In the genomic region with DNA sequence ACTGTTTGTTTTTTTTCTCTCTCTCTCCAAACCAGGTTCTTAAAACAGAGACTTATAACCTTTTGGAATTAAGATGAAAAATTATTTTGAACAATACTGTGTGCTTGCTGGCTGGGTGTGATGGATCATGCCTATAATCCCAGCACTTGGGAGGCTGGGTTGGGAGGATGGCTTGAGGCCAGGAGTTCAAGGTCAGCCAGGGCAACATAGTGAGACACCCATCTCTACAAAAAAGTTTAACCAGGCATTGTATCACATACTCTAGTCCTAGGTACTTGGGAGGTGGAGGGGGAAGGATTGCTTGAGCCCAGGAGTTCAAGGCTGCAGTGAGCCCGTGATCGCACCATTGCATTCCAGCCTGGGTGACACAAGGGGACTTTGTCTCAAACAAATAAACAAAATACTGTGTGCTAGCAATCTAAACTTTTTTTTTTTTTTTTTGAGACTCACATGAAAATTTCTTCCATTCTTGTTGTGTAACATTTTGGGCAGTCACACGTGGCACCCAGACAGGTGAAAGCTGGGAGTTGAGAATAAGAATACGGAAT, we compare ENCODE assay signal across 10 cellular contexts.
"Had no signal": no experiment of that assay in that cellular context is flagged by ENCODE, and none has a peak within 500 bp of the region (broad histone marks: within the 10 kb centered on the region; RNA-seq: fewer than 3 reads in every experiment).

No MANE protein-coding gene starts in this region.

- ATAC-seq: HCT116, K562 had no signal

- H3K9me3 Mint-ChIP-seq: HFFc6 had no signal

- H3K4me3 Mint-ChIP-seq: HFFc6 had no signal

- H3K27ac Mint-ChIP-seq: HFFc6 had no signal

- H3K4me1 ChIP-seq: HAP-1 had no signal

- H3K9ac ChIP-seq: GM23248 had no signal

- H3K4me3 ChIP-seq: GM23248, HAP-1, K562 had no signal

- H2AFZ ChIP-seq: GM23248 had no signal

- H3K27ac ChIP-seq: GM23248, HL-60 had no signal

- H3K36me3 ChIP-seq: HAP-1 had no signal

- FAIRE-seq: K562 had no signal

- DNase-seq: GM23248, GOT3, H7, HFFc6, IMR-90, KG1 had no signal

- H3K9me3 ChIP-seq: HAP-1 had no signal
